ENCODE assay signal across 22 cellular contexts in genomic region chr5:174376056-174376455, GRCh38.
DNase-seq lines count a peak whose midpoint lies in the region; ATAC-seq and TF ChIP-seq lines count a peak whose summit lies in the region.
"Had no signal": no experiment of that assay in that cellular context is flagged by ENCODE, and none has a peak within 500 bp of the region (broad histone marks: within the 10 kb centered on the region; RNA-seq: fewer than 3 reads in every experiment).

No MANE protein-coding gene starts in this region.

- H3K4me1 ChIP-seq in mammary epithelial cell (ENCODE audit: insufficient read depth, low read length) (no peaks in the 10 kb centered on the region), breast epithelium (no peaks in the 10 kb centered on the region), neural progenitor cell (no peaks in the 10 kb centered on the region)
- H3K4me1 ChIP-seq: BLaER1, Caco-2, HAP-1 had no signal

- TF ChIP-seq CTCF in mammary epithelial cell (conservative IDR thresholded peaks at IDR 0.05 in 1 of 2, IDR thresholded peaks at IDR 0.05 in 1 of 2; ENCODE audit: extremely low read depth in 1 of 2, insufficient read depth in 1 of 2, low read depth in 1 of 2, low read length in 2 of 2) (no peak), breast epithelium (IDR thresholded peaks at IDR 0.05) (no peak), neural progenitor cell (IDR thresholded peaks at IDR 0.05) (no peak)

- DNase-seq in mammary epithelial cell: peak; percentile 18
- DNase-seq in breast epithelium (ENCODE audit: low spot score in 2 of 2): no peak
- DNase-seq in SW480 (ENCODE audit: low spot score): peak; percentile 68
- DNase-seq in neural progenitor cell (ENCODE audit: low spot score): peak; percentile 13
- DNase-seq in activated effector memory CD4-positive, alpha-beta T cell treated with Interleukin-2 at 50 U/mL for 16 hours: no peak
- DNase-seq in T-helper 9 cell: no peak
- DNase-seq: Caco-2; CD4-positive, CD25-positive, alpha-beta regulatory T cell; CD8-positive, alpha-beta T cell; DMS153; DND-41; GDM1; GM23248; HFFc6 had no signal

- H3K4me1 Mint-ChIP-seq in neural progenitor cell: peaks cover 26% of the 10 kb centered on the region
- H3K4me1 Mint-ChIP-seq: CD4-positive, CD25-positive, alpha-beta regulatory T cell had no signal

- BruUV-seq in mammary epithelial cell (replicated peaks; lab: Mats Ljungman, UMichigan): no TSS peak

- H3K36me3 ChIP-seq in mammary epithelial cell (ENCODE audit: insufficient read depth, low read length) (no peaks in the 10 kb centered on the region), breast epithelium (no peaks in the 10 kb centered on the region), neural progenitor cell (no peaks in the 10 kb centered on the region)
- H3K36me3 ChIP-seq: BLaER1, HAP-1 had no signal

- H3K4me2 ChIP-seq in mammary epithelial cell (ENCODE audit: insufficient read depth, low read depth, low read length): no peak overlapping the region
- no peak overlapping the region for H3K4me2 ChIP-seq in neural progenitor cell
- H3K4me2 ChIP-seq: BLaER1 had no signal

- peaks cover 3% of the 10 kb centered on the region for H3K27me3 Mint-ChIP-seq in neural progenitor cell (ENCODE audit: insufficient read depth, low read depth)
- H3K27me3 Mint-ChIP-seq: CD4-positive, CD25-positive, alpha-beta regulatory T cell had no signal

- no peak for TF ChIP-seq POLR2A in breast epithelium (IDR thresholded peaks at IDR 0.05)

- no peaks in the 10 kb centered on the region for H4K20me1 ChIP-seq in mammary epithelial cell (ENCODE audit: insufficient read depth, low read length)
- no peaks in the 10 kb centered on the region for H4K20me1 ChIP-seq in neural progenitor cell (ENCODE audit: low read depth)
- H4K20me1 ChIP-seq: BLaER1 had no signal

- H3K4me3 ChIP-seq in mammary epithelial cell (replicated peaks in 1 of 3; ENCODE audit: insufficient read depth in 1 of 3, low read depth in 2 of 3, low read length in 3 of 3) (no peak overlapping the region), breast epithelium (no peak overlapping the region), neural progenitor cell (no peak overlapping the region)
- H3K4me3 ChIP-seq: BLaER1, GM12878, GM23248, HAP-1 had no signal

- H3K27me3 ChIP-seq in mammary epithelial cell (ENCODE audit: insufficient read depth, low read length) (no peaks in the 10 kb centered on the region), breast epithelium (no peaks in the 10 kb centered on the region), neural progenitor cell (no peaks in the 10 kb centered on the region)
- H3K27me3 ChIP-seq: BLaER1 had no signal

- peaks cover 4% of the 10 kb centered on the region for H3K9me3 Mint-ChIP-seq in neural progenitor cell

- no peak for ATAC-seq in GM18907 (IDR thresholded peaks at IDR 0.05; ENCODE audit: unreplicated experiment)
- no peak for ATAC-seq in GM19463 (IDR thresholded peaks at IDR 0.05; ENCODE audit: unreplicated experiment)
- ATAC-seq: CD8-positive, alpha-beta T cell had no signal

- H3K9ac ChIP-seq in mammary epithelial cell (ENCODE audit: insufficient read depth, low read length) (no peak overlapping the region), neural progenitor cell (no peak overlapping the region)
- H3K9ac ChIP-seq: BLaER1, GM23248 had no signal

- intact Hi-C loops in mammary epithelial cell (cut with micrococcal nuclease): no loop called here
- intact Hi-C loops in breast epithelium (cut with DNase I; ENCODE audit: low total_unique reads): no loop called here

- no peaks in the 10 kb centered on the region for H3K36me3 Mint-ChIP-seq in neural progenitor cell
- H3K36me3 Mint-ChIP-seq: CD4-positive, CD25-positive, alpha-beta regulatory T cell; CD8-positive, alpha-beta T cell had no signal

- H3K27ac ChIP-seq in mammary epithelial cell (ENCODE audit: insufficient read depth, low read depth, low read length): no peak overlapping the region
- no peak overlapping the region for H3K27ac ChIP-seq in breast epithelium
- no peak overlapping the region for H3K27ac ChIP-seq in neural progenitor cell
- H3K27ac ChIP-seq: 22Rv1, BLaER1, C4-2B, GM23248 had no signal

- dilution Hi-C loops in mammary epithelial cell (cut with HindIII; ENCODE audit: low sequenced_read_pairs): no loop called here

- WGBS in mammary epithelial cell (ENCODE audit: low coverage, missing lambda C conversion rate): 58% methylated on average over 4 of the region's 4 CpGs

- CTCF ChIA-PET in mammary epithelial cell (lab: Charles Lee; ENCODE audit: low non-redundant PET): no interaction called here

- no peak overlapping the region for H3K27ac Mint-ChIP-seq in neural progenitor cell
- H3K27ac Mint-ChIP-seq: B cell; CD4-positive, CD25-positive, alpha-beta regulatory T cell; CD8-positive, alpha-beta T cell; HFFc6 had no signal

- H3K9me3 ChIP-seq in mammary epithelial cell (replicated peaks; ENCODE audit: insufficient read depth, low read length) (peaks cover 3% of the 10 kb centered on the region), breast epithelium (no peaks in the 10 kb centered on the region), neural progenitor cell (ENCODE audit: low read depth) (no peaks in the 10 kb centered on the region)
- H3K9me3 ChIP-seq: BLaER1, Caco-2, HAP-1 had no signal

- H3K79me2 ChIP-seq in mammary epithelial cell (ENCODE audit: insufficient read depth, low read length): no peaks in the 10 kb centered on the region
- H3K79me2 ChIP-seq in neural progenitor cell (ENCODE audit: low read depth): no peaks in the 10 kb centered on the region

- H3K4me3 Mint-ChIP-seq in neural progenitor cell: no peak overlapping the region
- H3K4me3 Mint-ChIP-seq: B cell; CD4-positive, CD25-positive, alpha-beta regulatory T cell; CD8-positive, alpha-beta T cell; HFFc6 had no signal

- in situ Hi-C loops in mammary epithelial cell (cut with MboI; ENCODE audit: low sequenced_read_pairs in 2 of 2): no loop called here

- H3F3A ChIP-seq in neural progenitor cell (ENCODE audit: low read depth): no peaks in the 10 kb centered on the region

- no peak overlapping the region for H2AFZ ChIP-seq in mammary epithelial cell (ENCODE audit: low read depth, low read length)
- no peak overlapping the region for H2AFZ ChIP-seq in neural progenitor cell (replicated peaks)
- H2AFZ ChIP-seq: GM23248 had no signal

Comparison
In these comparisons a context has a peak if more than half of its experiments do, and no peak if none do; other contexts are left out.
1. DNase-seq: peak in mammary epithelial cell (single experiment), SW480 (single experiment) and neural progenitor cell (single experiment); none in breast epithelium (0 of 2), activated effector memory CD4-positive, alpha-beta T cell treated with Interleukin-2 at 50 U/mL for 16 hours (single experiment) and T-helper 9 cell (single experiment).